8 cellular contexts compared by ENCODE assay signal in genomic region chr12:98516184-98516873, GRCh38. TPM values are rescaled to one million over a fixed set of nuclear protein-coding genes. Genes with fewer than 3 reads are reported as not detected.
A peak's percentile ranks its signal among the peaks of the same experiment; 100 is the strongest.
DNase-seq lines count a peak whose midpoint lies in the region; TF ChIP-seq lines count a peak whose summit lies in the region.

No MANE protein-coding gene starts in this region.

- no peaks in the 10 kb centered on the region for H3K9me3 ChIP-seq in H9 (ENCODE audit: control insufficient read depth, low read depth, low read length)
- no peaks in the 10 kb centered on the region for H3K9me3 ChIP-seq in neutrophil

- peak overlapping the region; percentile 100 for H3K9ac ChIP-seq in H9 (ENCODE audit: extremely low read depth, insufficient read length, low read length)

- in situ Hi-C loops in G401 (cut with HindIII; ENCODE audit: low sequenced_read_pairs) = no loop called here

- no peak overlapping the region for H3K27ac ChIP-seq in H9 (ENCODE audit: insufficient read length, low read depth, low read length)
- H3K27ac ChIP-seq in neutrophil = peak overlapping the region; percentile 82

- H3K23me2 ChIP-seq in H9 (ENCODE audit: insufficient read length, low read depth, low read length, poor library complexity, severe bottlenecking) = peaks cover 7% of the 10 kb centered on the region

- H3K14ac ChIP-seq in H9 (ENCODE audit: insufficient read depth, low read length) = peak overlapping the region; percentile 99

- TF ChIP-seq CTCF in H9 (conservative IDR thresholded peaks at IDR 0.05) (peak; percentile 64), neutrophil (IDR thresholded peaks at IDR 0.05) (peak; percentile 56)

- H2BK20ac ChIP-seq in H9 (ENCODE audit: low read depth, low read length, poor library complexity, severe bottlenecking) = no peak overlapping the region

- H3K9me3 Mint-ChIP-seq in H9 = peaks cover 3 to 4% of the 10 kb centered on the region in 2 experiments; a peak in 1 of 5 replicates

- H3K23ac ChIP-seq in H9 (ENCODE audit: insufficient read length, low read depth, low read length) = no peak overlapping the region

- peak overlapping the region; percentile 92 to 98 (median 98) for H3K27ac Mint-ChIP-seq in H9

- H2AK5ac ChIP-seq in H9 (ENCODE audit: insufficient read length, low read length) = no peak overlapping the region

- H3K4me3 ChIP-seq in neutrophil (ENCODE audit: low read depth in 1 of 2, low read length in 1 of 2) = peak overlapping the region; percentile 85 to 92

- H3K4me3 Mint-ChIP-seq in H9 = peak overlapping the region; percentile 95 to 96

- no peak overlapping the region for H4K91ac ChIP-seq in H9 (ENCODE audit: insufficient read length, low read depth, low read length)

- H2BK12ac ChIP-seq in H9 (ENCODE audit: insufficient read length, low read depth, low read length) = no peak overlapping the region

- H2BK15ac ChIP-seq in H9 (ENCODE audit: low read depth, low read length) = no peak overlapping the region

- H3K4me1 ChIP-seq in H9 (ENCODE audit: insufficient read depth, low read length) = peaks cover 5% of the 10 kb centered on the region; the same call in 1 of the 2 replicates
- peaks cover 27 to 28% of the 10 kb centered on the region in 2 experiments for H3K4me1 ChIP-seq in neutrophil (ENCODE audit: control insufficient read depth in 1 of 2, insufficient read depth in 1 of 2, low read depth in 1 of 2, low read length in 1 of 2)

- H2BK120ac ChIP-seq in H9 (ENCODE audit: low read depth, low read length, poor library complexity, severe bottlenecking) = no peak overlapping the region

- no peak overlapping the region for H4K5ac ChIP-seq in H9 (ENCODE audit: insufficient read length, low read depth, low read length)

- no peaks in the 10 kb centered on the region for H3K79me1 ChIP-seq in H9 (ENCODE audit: insufficient read depth, low read depth, low read length, poor library complexity, severe bottlenecking)

- no peaks in the 10 kb centered on the region for H4K20me1 ChIP-seq in H9 (ENCODE audit: control insufficient read depth, insufficient read depth, insufficient read length)

- peaks cover 19 to 35% of the 10 kb centered on the region in 2 experiments for H3K4me1 Mint-ChIP-seq in H9

- H3K56ac ChIP-seq in H9 (ENCODE audit: insufficient read length, low read depth, low read length) = no peak overlapping the region

- peak overlapping the region; percentile 96 for H3K18ac ChIP-seq in H9 (ENCODE audit: insufficient read length, low read depth, low read length)

- peaks cover 12 to 23% (median 15%) of the 10 kb centered on the region in 3 experiments for H3K36me3 Mint-ChIP-seq in H9 (ENCODE audit: insufficient read depth in 1 of 3, low read depth in 3 of 3)

- no peak overlapping the region; the same call in 1 of the 2 replicates for H3K4ac ChIP-seq in H9 (ENCODE audit: low read depth, low read length)

- H3T11ph ChIP-seq in H9 (ENCODE audit: low read length) = no peak overlapping the region

- no peaks in the 10 kb centered on the region for H3K27me3 Mint-ChIP-seq in H9 (ENCODE audit: low read depth)

- no CpG with 5 or more reads among the region's 52 CpGs for WGBS in H9 (ENCODE audit: extremely low coverage, insufficient read length, low lambda C conversion rate)

- no peak overlapping the region for H2AFZ ChIP-seq in H9 (ENCODE audit: low read length)

- peaks cover 40% of the 10 kb centered on the region; the same call in 1 of the 2 replicates for H3K79me2 ChIP-seq in H9 (ENCODE audit: insufficient read depth, low read length)

- peak; percentile 79 for TF ChIP-seq POLR2A in Raji (IDR thresholded peaks at IDR 0.05; ENCODE audit: insufficient read depth, low read depth, low read length)

- H4K8ac ChIP-seq in H9 (replicated peaks; ENCODE audit: insufficient read length, low read depth, low read length) = no peak overlapping the region

- H3K36me3 ChIP-seq in neutrophil = no peaks in the 10 kb centered on the region

- DNase-seq in G401 (ENCODE audit: low spot score) (peak; percentile 87), H9 (peak; percentile 73), M059J (ENCODE audit: low read depth) (peak; percentile 88), activated gamma-delta T cell (lab: John Stamatoyannopoulos, UW) (peak; percentile 47), foreskin melanocyte (peak; percentile 84), superior temporal gyrus (ENCODE audit: extremely low spot score) (peak; percentile 96)

- H3K27me3 ChIP-seq in H9 (ENCODE audit: insufficient read depth, low read length) = no peaks in the 10 kb centered on the region
- no peaks in the 10 kb centered on the region for H3K27me3 ChIP-seq in neutrophil

- H2BK5ac ChIP-seq in H9 (ENCODE audit: insufficient read length, low read length) = no peak overlapping the region

- H3K4me2 ChIP-seq in H9 (ENCODE audit: insufficient read depth, insufficient read length, low read length) = peak overlapping the region; percentile 83

RNA-seq across cellular contexts. Expression of gene TMPO, which starts 0.9 kb away (rescaled TPM):
- 186 and 272 TPM in 2 replicates for total RNA-seq in G401 (2014; rRNA removed; shearing (Covaris generic))
- 202 and 204 TPM in 2 replicates for total RNA-seq in H9 (2021)
- 133 and 194 TPM in 2 replicates for total RNA-seq in M059J (2014; rRNA removed; shearing (Covaris generic))
